In genomic region chrX:46837543-46838481, GRCh38 we compare ENCODE assay signal across 8 cellular contexts. TPM values are rescaled to one million over a fixed set of nuclear protein-coding genes. Genes with fewer than 3 reads are reported as not detected.
DNase-seq lines count a peak whose midpoint lies in the region; ATAC-seq and TF ChIP-seq lines count a peak whose summit lies in the region.

No MANE protein-coding gene starts in this region.

- H3K9ac ChIP-seq in DND-41 (ENCODE audit: low read depth, low read length) = peak overlapping the region; percentile 90

- H3K36me3 Mint-ChIP-seq in T-helper 17 cell (ENCODE audit: low read depth) = peaks cover 4% of the 10 kb centered on the region
- no peaks in the 10 kb centered on the region for H3K36me3 Mint-ChIP-seq in osteocyte (ENCODE audit: unreplicated experiment)

- peak overlapping the region; percentile 82 for H2AFZ ChIP-seq in DND-41 (ENCODE audit: low read depth, low read length)

- H3K9me3 Mint-ChIP-seq in osteocyte (ENCODE audit: unreplicated experiment) = no peaks in the 10 kb centered on the region

- no peaks in the 10 kb centered on the region for H3K27me3 ChIP-seq in DND-41 (ENCODE audit: insufficient read depth, low read length, poor library complexity)

- H3K9me3 ChIP-seq in DND-41 (ENCODE audit: insufficient read depth, low read length, severe bottlenecking) (no peaks in the 10 kb centered on the region), T-helper 17 cell (ENCODE audit: control insufficient read depth, low read length, poor library complexity, severe bottlenecking) (no peaks in the 10 kb centered on the region)

- H3K27me3 Mint-ChIP-seq in T-helper 17 cell (no peaks in the 10 kb centered on the region), osteocyte (ENCODE audit: unreplicated experiment) (no peaks in the 10 kb centered on the region)

- H3K4me3 ChIP-seq in DND-41 (ENCODE audit: low read depth in 1 of 2, low read length in 2 of 2) = peak overlapping the region; percentile 61 to 97

- H3K4me3 Mint-ChIP-seq in T-helper 17 cell (peak overlapping the region; percentile 98), osteocyte (ENCODE audit: unreplicated experiment) (peak overlapping the region; percentile 96)

- peaks cover 27% of the 10 kb centered on the region for H3K4me1 ChIP-seq in DND-41 (ENCODE audit: insufficient read depth, low read length)

- peak overlapping the region; percentile 76 for H3K4me2 ChIP-seq in DND-41 (ENCODE audit: insufficient read depth, low read length)

- peak overlapping the region; percentile 82 for H3K27ac ChIP-seq in DND-41 (ENCODE audit: low read length)

- H3K4me1 Mint-ChIP-seq in T-helper 17 cell (peaks cover 6% of the 10 kb centered on the region), osteocyte (ENCODE audit: unreplicated experiment) (peaks cover 27% of the 10 kb centered on the region)

- DNase-seq in DND-41 (no peak), T-helper 17 cell (no peak), osteocyte (ENCODE audit: extremely low spot score, unreplicated experiment) (no peak), activated gamma-delta T cell (lab: John Stamatoyannopoulos, UW) (no peak)
- DNase-seq in activated effector memory CD4-positive, alpha-beta T cell treated with Interleukin-2 at 50 U/mL for 16 hours = no peak

- no peak for TF ChIP-seq CTCF in DND-41 (IDR thresholded peaks at IDR 0.05; ENCODE audit: borderline replicate concordance, extremely low read depth, low read length, poor library complexity, severe bottlenecking)
- TF ChIP-seq CTCF in osteocyte (IDR thresholded peaks at IDR 0.05) = no peak

- H3K36me3 ChIP-seq in DND-41 (ENCODE audit: insufficient read depth, low read length) = no peaks in the 10 kb centered on the region; the same call in 1 of the 2 replicates

- ATAC-seq in DND-41 (ENCODE audit: insufficient read depth, low read depth) = no peak
- peak; percentile 27 for ATAC-seq in HG02763 (IDR thresholded peaks at IDR 0.05; ENCODE audit: unreplicated experiment)
- ATAC-seq in T-helper 17 cell = no peak
- peak; percentile 41 for ATAC-seq in esophagus mucosa
- ATAC-seq in GM21360 (IDR thresholded peaks at IDR 0.05; ENCODE audit: unreplicated experiment) = no peak

- H3K27ac Mint-ChIP-seq in T-helper 17 cell (peak overlapping the region; percentile 97), osteocyte (ENCODE audit: unreplicated experiment) (peak overlapping the region; percentile 97)

- H3K79me2 ChIP-seq in DND-41 (ENCODE audit: insufficient read depth, low read length) = peaks cover 59% of the 10 kb centered on the region

- H4K20me1 ChIP-seq in DND-41 (ENCODE audit: insufficient read depth, low read length) = no peaks in the 10 kb centered on the region

RNA-seq across cellular contexts. Expression of gene RP2, which starts 1.0 kb away (rescaled TPM):
- 1 to 10 TPM; 5.9 to 7.2 TPM for total RNA-seq in T-helper 17 cell
- total RNA-seq in esophagus mucosa = 8.4 TPM
- 15.0 and 15.7 TPM in 2 replicates for total RNA-seq in osteocyte

Comparison
In these comparisons a context has a peak if more than half of its experiments do, and no peak if none do; other contexts are left out.
1. ATAC-seq: peak in HG02763 (single experiment) and esophagus mucosa (single experiment); none in DND-41 (single experiment), T-helper 17 cell (single experiment) and GM21360 (single experiment).